In genomic region chr12:12534975-12535374, GRCh38 we compare ENCODE assay signal across 17 cellular contexts. TPM values are rescaled to one million over a fixed set of nuclear protein-coding genes. Genes with fewer than 3 reads are reported as not detected.
DNase-seq lines count a peak whose midpoint lies in the region; ATAC-seq and TF ChIP-seq lines count a peak whose summit lies in the region.
"Had no signal": no experiment of that assay in that cellular context is flagged by ENCODE, and none has a peak within 500 bp of the region (broad histone marks: within the 10 kb centered on the region; RNA-seq: fewer than 3 reads in every experiment).

No MANE protein-coding gene starts in this region.

- no peak for ATAC-seq in CD4-positive, alpha-beta T cell (ENCODE audit: poor library complexity)
- ATAC-seq in WTC11 = no peak
- peak; percentile 83 for ATAC-seq in left lobe of liver
- ATAC-seq in GM19467 (IDR thresholded peaks at IDR 0.05; ENCODE audit: unreplicated experiment) = no peak
- ATAC-seq: activated CD8-positive, alpha-beta memory T cell treated with anti-CD3 and anti-CD28 coated beads, Interleukin-2, amount 10 ng/mL, durations not matched to agents 7 days and 5 days; stimulated activated naive B cell treated with anti-CD40 and anti-IgM and Interleukin-4, amounts not matched to agents 10 μg/mL and 1 μg/mL and 100 μg/mL, for 72 hours had no signal

- POLR2A ChIA-PET in CD4-positive, alpha-beta T cell (lab: Charles Lee) = interaction anchor here (1.6 kb wide), 1 partner anchor 12 kb away, joined by 4 read pairs; no protein-coding TSS in a partner anchor
- POLR2A ChIA-PET in WTC11 (lab: Charles Lee) = no interaction called here

- CTCF ChIA-PET in CD4-positive, alpha-beta T cell (lab: Charles Lee) = no interaction called here
- CTCF ChIA-PET in WTC11 (lab: Charles Lee) = no interaction called here

- no peaks in the 10 kb centered on the region for H3K9me3 ChIP-seq in CD4-positive, alpha-beta T cell (ENCODE audit: control insufficient read depth, low read length)
- H3K9me3 ChIP-seq: A549; BLaER1 treated with 17β-estradiol and CSF1 and Interleukin-3, amounts not matched to agents 10 nM and 100 nM had no signal

- H3K27me3 ChIP-seq in CD4-positive, alpha-beta T cell (ENCODE audit: control insufficient read depth, insufficient read depth, low read length) = no peaks in the 10 kb centered on the region
- H3K27me3 ChIP-seq: BLaER1 treated with 17β-estradiol and CSF1 and Interleukin-3, amounts not matched to agents 10 nM and 100 nM had no signal

- no peaks in the 10 kb centered on the region for H3K36me3 Mint-ChIP-seq in CD4-positive, alpha-beta T cell (ENCODE audit: low read depth)
- peaks cover 4% of the 10 kb centered on the region; the same call in 1 of the 2 replicates for H3K36me3 Mint-ChIP-seq in WTC11
- H3K36me3 Mint-ChIP-seq: stimulated activated naive B cell treated with anti-CD40 and anti-IgM and Interleukin-4, amounts not matched to agents 10 μg/mL and 1 μg/mL and 100 μg/mL, for 72 hours had no signal

- no peak overlapping the region for H3K4me3 Mint-ChIP-seq in CD4-positive, alpha-beta T cell
- H3K4me3 Mint-ChIP-seq in WTC11 = no peak overlapping the region
- H3K4me3 Mint-ChIP-seq: activated CD8-positive, alpha-beta memory T cell treated with anti-CD3 and anti-CD28 coated beads, Interleukin-2, amount 10 ng/mL, durations not matched to agents 7 days and 5 days; activated naive CD8-positive, alpha-beta T cell treated with anti-CD3 and anti-CD28 coated beads, Interleukin-2, amount 10 ng/mL, durations not matched to agents 7 days and 5 days; H9; stimulated activated naive B cell treated with anti-CD40 and anti-IgM and Interleukin-4, amounts not matched to agents 10 μg/mL and 1 μg/mL and 100 μg/mL, for 72 hours had no signal

- intact Hi-C loops in CD4-positive, alpha-beta T cell (cut with DNase I, micrococcal nuclease) = no loop called here

- H3K27ac ChIP-seq in CD4-positive, alpha-beta T cell (ENCODE audit: low read depth, low read length) = no peak overlapping the region
- H3K27ac ChIP-seq: A549; BLaER1 treated with 17β-estradiol and CSF1 and Interleukin-3, amounts not matched to agents 10 nM and 100 nM had no signal

- peaks cover 36% of the 10 kb centered on the region for H3K4me1 Mint-ChIP-seq in CD4-positive, alpha-beta T cell (ENCODE audit: low read depth)
- peaks cover 40% of the 10 kb centered on the region for H3K4me1 Mint-ChIP-seq in WTC11

- H3K27me3 Mint-ChIP-seq in CD4-positive, alpha-beta T cell = no peaks in the 10 kb centered on the region
- H3K27me3 Mint-ChIP-seq in WTC11 (ENCODE audit: low read depth) = no peaks in the 10 kb centered on the region
- H3K27me3 Mint-ChIP-seq: activated CD8-positive, alpha-beta memory T cell treated with anti-CD3 and anti-CD28 coated beads, Interleukin-2, amount 10 ng/mL, durations not matched to agents 7 days and 5 days; activated naive CD8-positive, alpha-beta T cell treated with anti-CD3 and anti-CD28 coated beads, Interleukin-2, amount 10 ng/mL, durations not matched to agents 7 days and 5 days; stimulated activated naive B cell treated with anti-CD40 and anti-IgM and Interleukin-4, amounts not matched to agents 10 μg/mL and 1 μg/mL and 100 μg/mL, for 72 hours had no signal

- H3K9me3 Mint-ChIP-seq in CD4-positive, alpha-beta T cell = no peaks in the 10 kb centered on the region
- no peaks in the 10 kb centered on the region for H3K9me3 Mint-ChIP-seq in WTC11
- H3K9me3 Mint-ChIP-seq: activated naive CD8-positive, alpha-beta T cell treated with anti-CD3 and anti-CD28 coated beads, Interleukin-2, amount 10 ng/mL, durations not matched to agents 7 days and 5 days; H9; stimulated activated naive B cell treated with anti-CD40 and anti-IgM and Interleukin-4, amounts not matched to agents 10 μg/mL and 1 μg/mL and 100 μg/mL, for 72 hours had no signal

- H3K27ac Mint-ChIP-seq in CD4-positive, alpha-beta T cell = peak overlapping the region; percentile 45
- H3K27ac Mint-ChIP-seq in WTC11 = peak overlapping the region; percentile 34
- H3K27ac Mint-ChIP-seq: activated CD8-positive, alpha-beta memory T cell treated with anti-CD3 and anti-CD28 coated beads, Interleukin-2, amount 10 ng/mL, durations not matched to agents 7 days and 5 days; activated naive CD8-positive, alpha-beta T cell treated with anti-CD3 and anti-CD28 coated beads, Interleukin-2, amount 10 ng/mL, durations not matched to agents 7 days and 5 days; stimulated activated naive B cell treated with anti-CD40 and anti-IgM and Interleukin-4, amounts not matched to agents 10 μg/mL and 1 μg/mL and 100 μg/mL, for 72 hours had no signal

- TF ChIP-seq CTCF in CD4-positive, alpha-beta T cell (IDR thresholded peaks at IDR 0.05) = no peak
- TF ChIP-seq CTCF in WTC11 (IDR thresholded peaks at IDR 0.05) = no peak

- DNase-seq in NCI-H510A treated with DMSO at 0.1 percent for 48 hours (lab: John Stamatoyannopoulos, UW) (peak; percentile 29), NCI-H510A (lab: John Stamatoyannopoulos, UW) (no peak), WTC11 (ENCODE audit: low spot score) (no peak), left lobe of liver (ENCODE audit: low spot score) (no peak), T1000 (lab: John Stamatoyannopoulos, UW) (no peak), NCI-H2196 treated with DMSO at 0.1 percent for 48 hours (lab: John Stamatoyannopoulos, UW; ENCODE audit: unreplicated experiment) (no peak)
- no peak for DNase-seq in CD4-positive, alpha-beta T cell
- DNase-seq: activated CD8-positive, alpha-beta memory T cell treated with anti-CD3 and anti-CD28 coated beads, Interleukin-2, amount 10 ng/mL, durations not matched to agents 7 days and 5 days; activated naive CD8-positive, alpha-beta T cell treated with anti-CD3 and anti-CD28 coated beads, Interleukin-2, amount 10 ng/mL, durations not matched to agents 7 days and 5 days; DND-41; H9; mesenchymal stem cell; stimulated activated CD4-positive, alpha-beta T cell treated with anti-CD3 and anti-CD28 coated beads, Interleukin-15, amount 100 ng/mL, for 24 hours; stimulated activated naive B cell treated with anti-CD40 and anti-IgM and Interleukin-4, amounts not matched to agents 10 μg/mL and 1 μg/mL and 100 μg/mL, for 72 hours had no signal

TF ChIP-seq in WTC11, 78 proteins besides CTCF, POLR2A, EP300 and RAD21:
- TF ChIP-seq NFYB (CRISPR knock-in tag; conservative IDR thresholded peaks at IDR 0.05; ENCODE audit: low read depth) (no peak), TP53 (CRISPR knock-in tag; IDR thresholded peaks at IDR 0.05) (no peak), ZBTB21 (CRISPR knock-in tag; IDR thresholded peaks at IDR 0.05; ENCODE audit: borderline replicate concordance) (no peak), E2F5 (CRISPR knock-in tag; IDR thresholded peaks at IDR 0.05) (no peak), GABPB1 (CRISPR knock-in tag; IDR thresholded peaks at IDR 0.05) (no peak), TEAD4 (CRISPR knock-in tag; IDR thresholded peaks at IDR 0.05) (no peak)
- TF ChIP-seq, protein P1, sequence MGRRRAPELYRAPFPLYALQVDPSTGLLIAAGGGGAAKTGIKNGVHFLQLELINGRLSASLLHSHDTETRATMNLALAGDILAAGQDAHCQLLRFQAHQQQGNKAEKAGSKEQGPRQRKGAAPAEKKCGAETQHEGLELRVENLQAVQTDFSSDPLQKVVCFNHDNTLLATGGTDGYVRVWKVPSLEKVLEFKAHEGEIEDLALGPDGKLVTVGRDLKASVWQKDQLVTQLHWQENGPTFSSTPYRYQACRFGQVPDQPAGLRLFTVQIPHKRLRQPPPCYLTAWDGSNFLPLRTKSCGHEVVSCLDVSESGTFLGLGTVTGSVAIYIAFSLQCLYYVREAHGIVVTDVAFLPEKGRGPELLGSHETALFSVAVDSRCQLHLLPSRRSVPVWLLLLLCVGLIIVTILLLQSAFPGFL (CRISPR knock-in tag; IDR thresholded peaks at IDR 0.05; ENCODE audit: borderline replicate concordance) = no peak
- TF ChIP-seq, protein P2, sequence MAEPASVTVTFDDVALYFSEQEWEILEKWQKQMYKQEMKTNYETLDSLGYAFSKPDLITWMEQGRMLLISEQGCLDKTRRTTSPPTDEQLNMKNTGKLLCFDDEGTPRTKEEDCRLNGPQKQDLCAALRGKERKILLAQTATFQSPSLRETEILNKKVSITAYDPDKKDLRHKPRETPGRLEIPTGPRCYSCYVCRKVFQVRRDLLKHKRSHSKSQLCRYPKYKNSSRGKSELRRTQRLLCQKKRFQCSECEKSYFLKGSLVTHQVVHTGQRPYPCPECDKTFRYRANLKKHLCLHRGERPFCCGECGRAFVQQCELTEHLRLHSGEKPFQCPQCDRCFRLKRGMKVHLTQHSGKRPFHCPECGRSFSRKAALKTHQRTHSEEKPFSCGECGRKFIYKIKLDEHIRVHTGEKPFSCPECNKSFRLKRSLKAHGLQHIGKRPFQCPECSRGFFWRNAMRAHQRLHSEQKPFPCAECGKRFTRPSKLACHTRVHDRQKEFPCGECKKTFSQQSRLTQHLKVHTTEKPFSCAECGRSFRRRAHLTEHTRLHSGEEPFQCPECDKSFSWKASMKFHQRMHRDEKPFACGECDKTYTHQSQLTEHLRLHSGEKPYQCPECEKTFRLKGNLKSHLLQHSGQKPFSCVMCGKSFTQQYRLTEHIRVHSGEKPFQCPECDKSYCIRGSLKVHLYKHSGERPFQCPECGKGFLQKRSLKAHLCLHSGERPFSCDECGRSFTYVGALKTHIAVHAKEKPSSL (CRISPR knock-in tag; conservative IDR thresholded peaks at IDR 0.05) = no peak

RNA-seq across cellular contexts. Expression of gene DUSP16, which starts 27.7 kb away (rescaled TPM):
- total RNA-seq in CD4-positive, alpha-beta T cell = 10 to 100 TPM; 33.3 to 35.6 TPM
- total RNA-seq in WTC11 (2021) (51.9 to 52.5 TPM (median 52.4 TPM) in 3 replicates), left lobe of liver (46.2 TPM)
